In the genomic region with DNA sequence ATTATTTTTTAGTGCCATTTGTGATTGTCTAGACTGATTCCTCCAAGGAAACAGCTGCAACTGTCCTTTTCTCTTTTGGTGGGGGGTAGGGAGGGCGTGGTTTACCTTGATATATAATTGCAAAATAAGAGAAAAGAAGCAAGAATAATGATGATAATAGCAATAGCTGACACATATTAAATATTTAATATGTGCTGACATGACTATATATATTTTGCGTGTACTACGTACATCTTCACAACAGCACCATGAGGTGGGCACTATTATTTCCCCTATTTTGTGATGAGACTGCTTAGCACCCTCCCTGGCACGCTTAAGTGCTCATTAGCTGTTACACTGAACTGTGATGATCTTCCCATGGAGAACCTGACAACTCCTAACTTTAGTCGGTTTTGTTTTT, we compare ENCODE assay signal across 25 cellular contexts. TPM values are rescaled to one million over a fixed set of nuclear protein-coding genes. Genes with fewer than 3 reads are reported as not detected.
"Had no signal": no experiment of that assay in that cellular context is flagged by ENCODE, and none has a peak within 500 bp of the region (broad histone marks: within the 10 kb centered on the region; RNA-seq: fewer than 3 reads in every experiment).

No MANE protein-coding gene starts in this region.

- DNase-seq: cortex of kidney; effector memory CD8-positive, alpha-beta T cell; erythroblast; esophagus squamous epithelium; foreskin melanocyte; glutamatergic neuron; heart right ventricle; hippocampal formation; immature natural killer cell; islet precursor cell; kidney glomerular epithelial cell; left ventricle myocardium superior; lower lobe of right lung; naive thymus-derived CD8-positive, alpha-beta T cell; nephron progenitor cell; nucleus accumbens; sigmoid colon; stimulated activated naive B cell treated with anti-CD40 and anti-IgM and Interleukin-4, amounts not matched to agents 10 μg/mL and 1 μg/mL and 100 μg/mL, for 72 hours; upper lobe of left lung had no signal

- H3K36me3 Mint-ChIP-seq: naive thymus-derived CD8-positive, alpha-beta T cell had no signal

- H3K9me3 ChIP-seq: esophagus squamous epithelium, heart right ventricle, lower lobe of right lung, prostate gland, right atrium auricular region, sigmoid colon, thoracic aorta, tibial nerve, upper lobe of left lung had no signal

- H3K9me3 Mint-ChIP-seq: effector memory CD8-positive, alpha-beta T cell; immature natural killer cell; naive thymus-derived CD8-positive, alpha-beta T cell; nephron progenitor cell; stimulated activated naive B cell treated with anti-CD40 and anti-IgM and Interleukin-4, amounts not matched to agents 10 μg/mL and 1 μg/mL and 100 μg/mL, for 72 hours; stimulated activated naive CD8-positive, alpha-beta T cell treated with anti-CD3 and anti-CD28 coated beads, Interleukin-15, Interleukin-2, amounts not matched to agents 100 ng/mL and 50 ng/mL, for 24 hours had no signal

- ATAC-seq: effector memory CD8-positive, alpha-beta T cell; heart right ventricle; left ventricle myocardium superior; lower lobe of right lung; naive thymus-derived CD8-positive, alpha-beta T cell; stimulated activated naive B cell treated with anti-CD40 and anti-IgM and Interleukin-4, amounts not matched to agents 10 μg/mL and 1 μg/mL and 100 μg/mL, for 72 hours had no signal

- H3K4me1 ChIP-seq: esophagus squamous epithelium, heart right ventricle, lower lobe of right lung, prostate gland, right atrium auricular region, sigmoid colon, tibial nerve, upper lobe of left lung had no signal

- H3K4me1 Mint-ChIP-seq: immature natural killer cell had no signal

- H3K27ac ChIP-seq: esophagus squamous epithelium, heart right ventricle, lower lobe of right lung, prostate gland, right atrium auricular region, sigmoid colon, thoracic aorta, tibial nerve, upper lobe of left lung had no signal

- H3K27ac Mint-ChIP-seq: effector memory CD8-positive, alpha-beta T cell; immature natural killer cell; nephron progenitor cell; stimulated activated naive B cell treated with anti-CD40 and anti-IgM and Interleukin-4, amounts not matched to agents 10 μg/mL and 1 μg/mL and 100 μg/mL, for 72 hours; stimulated activated naive CD8-positive, alpha-beta T cell treated with anti-CD3 and anti-CD28 coated beads, Interleukin-15, Interleukin-2, amounts not matched to agents 100 ng/mL and 50 ng/mL, for 24 hours had no signal

- H3K4me3 Mint-ChIP-seq: effector memory CD8-positive, alpha-beta T cell; immature natural killer cell; naive thymus-derived CD8-positive, alpha-beta T cell; nephron progenitor cell; stimulated activated naive B cell treated with anti-CD40 and anti-IgM and Interleukin-4, amounts not matched to agents 10 μg/mL and 1 μg/mL and 100 μg/mL, for 72 hours; stimulated activated naive CD8-positive, alpha-beta T cell treated with anti-CD3 and anti-CD28 coated beads, Interleukin-15, Interleukin-2, amounts not matched to agents 100 ng/mL and 50 ng/mL, for 24 hours had no signal

- H3K36me3 ChIP-seq: esophagus squamous epithelium, heart right ventricle, lower lobe of right lung, prostate gland, right atrium auricular region, sigmoid colon, thoracic aorta, tibial nerve, upper lobe of left lung had no signal

- H3K4me3 ChIP-seq: esophagus squamous epithelium, heart right ventricle, lower lobe of right lung, prostate gland, right atrium auricular region, sigmoid colon, thoracic aorta, tibial nerve, upper lobe of left lung had no signal

- H3K27me3 Mint-ChIP-seq: stimulated activated naive B cell treated with anti-CD40 and anti-IgM and Interleukin-4, amounts not matched to agents 10 μg/mL and 1 μg/mL and 100 μg/mL, for 72 hours had no signal

- H3K27me3 ChIP-seq: esophagus squamous epithelium, right atrium auricular region, sigmoid colon, tibial nerve, upper lobe of left lung had no signal

RNA-seq across cellular contexts. Expression of a gene that starts 39.4 kb away (rescaled TPM):
- total RNA-seq: myocyte had no signal
- polyA plus RNA-seq: naive thymus-derived CD8-positive, alpha-beta T cell had no signal
